1 cellular context compared by ENCODE assay signal in the genomic region with DNA sequence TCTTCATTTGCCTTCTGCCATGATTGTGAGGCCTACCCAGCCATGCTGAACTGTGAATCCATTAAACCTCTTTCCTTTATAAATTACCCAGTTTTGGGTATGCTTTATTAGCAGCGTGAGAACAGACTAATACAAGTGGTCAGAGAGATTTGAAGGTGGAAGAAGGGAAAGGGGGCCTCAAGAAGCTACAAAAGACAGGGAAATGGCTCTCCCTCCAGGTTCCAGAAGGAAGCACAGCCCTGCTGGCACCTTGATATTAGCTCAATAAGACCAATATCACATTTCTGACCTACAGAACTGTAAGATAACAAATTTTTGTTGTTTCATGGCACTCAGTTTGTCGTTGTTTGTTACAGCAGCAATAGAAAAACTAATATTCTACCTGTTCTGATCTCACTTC.
TF ChIP-seq lines count a peak whose summit lies in the region.

No MANE protein-coding gene starts in this region.

TF ChIP-seq in GM23338, 12 proteins besides CTCF, POLR2A, EP300 and RAD21 (continued from another document):
- TF ChIP-seq CREB1 (CRISPR knock-in tag; IDR thresholded peaks at IDR 0.05; ENCODE audit: low read depth) (no peak), ZNF331 (CRISPR knock-in tag; IDR thresholded peaks at IDR 0.05; ENCODE audit: low read depth) (no peak)
